Comparison of ENCODE assay signal across 7 cellular contexts in genomic region chr2:224075588-224075987, GRCh38.
"Had no signal": no experiment of that assay in that cellular context is flagged by ENCODE, and none has a peak within 500 bp of the region (broad histone marks: within the 10 kb centered on the region; RNA-seq: fewer than 3 reads in every experiment).

No MANE protein-coding gene starts in this region.

- H3K27ac ChIP-seq: HL-60 had no signal

- ATAC-seq: K562 had no signal

- DNase-seq: IMR-90, KBM-7, KG1 had no signal

- H3K9me3 Mint-ChIP-seq: IgD-negative memory B cell had no signal

- H3K27ac Mint-ChIP-seq: IgD-negative memory B cell had no signal

- FAIRE-seq: HTR-8/SVneo, K562 had no signal

- H3K4me3 ChIP-seq: K562 had no signal

- H3K4me1 Mint-ChIP-seq: IgD-negative memory B cell had no signal

- H3K4me3 Mint-ChIP-seq: IgD-negative memory B cell had no signal

- H3K36me3 Mint-ChIP-seq: IgD-negative memory B cell had no signal
